In genomic region chr9:100499460-100499859, GRCh38 we compare ENCODE assay signal across 28 cellular contexts. TPM values are rescaled to one million over a fixed set of nuclear protein-coding genes. Genes with fewer than 3 reads are reported as not detected.
"Had no signal": no experiment of that assay in that cellular context is flagged by ENCODE, and none has a peak within 500 bp of the region (broad histone marks: within the 10 kb centered on the region; RNA-seq: fewer than 3 reads in every experiment).

No MANE protein-coding gene starts in this region.

- ATAC-seq: foreskin keratinocyte; gastroesophageal sphincter; heart right ventricle; left cardiac atrium; left lung; naive thymus-derived CD4-positive, alpha-beta T cell; right lobe of liver; stimulated activated effector memory CD8-positive, alpha-beta T cell treated with anti-CD3 and anti-CD28 coated beads, Interleukin-12 subunit alpha, Interleukin-12 subunit beta, amount 100 ng/mL, for 72 hours had no signal

- H2AFZ ChIP-seq: neural progenitor cell, parathyroid adenoma had no signal

- H3K9ac ChIP-seq: neural progenitor cell, parathyroid adenoma had no signal

- H3K4me3 ChIP-seq: esophagus muscularis mucosa, gastroesophageal sphincter, heart right ventricle, left lung, neural progenitor cell, right lobe of liver, stomach, thyroid gland, vagina had no signal

- H3K79me2 ChIP-seq: parathyroid adenoma had no signal

- H3K4me2 ChIP-seq: neural progenitor cell had no signal

- H3K9me3 ChIP-seq: esophagus muscularis mucosa, gastroesophageal sphincter, left lung, right lobe of liver, stomach, thyroid gland, vagina had no signal

- H3K36me3 ChIP-seq: esophagus muscularis mucosa, gastroesophageal sphincter, heart right ventricle, left lung, right lobe of liver, stomach, thyroid gland, vagina had no signal

- DNase-seq: dermis blood vessel endothelial cell; effector memory CD4-positive, alpha-beta T cell; foreskin keratinocyte; glutamatergic neuron; heart right ventricle; hippocampal formation; left cardiac atrium; left lung; mesenchymal stem cell; naive thymus-derived CD4-positive, alpha-beta T cell; right lobe of liver; small intestine; stimulated activated CD4-positive, alpha-beta T cell treated with anti-CD3 and anti-CD28 coated beads, Interleukin-15, amount 100 ng/mL, for 24 hours; stimulated activated CD4-positive, alpha-beta T cell treated with anti-CD3 and anti-CD28 coated beads, Interleukin-2, amount 100 ng/mL, for 48 hours; stimulated activated naive CD4-positive, alpha-beta T cell treated with Interleukin-2 at 50 U/mL for 16 hours; stomach; thyroid gland; trophoblast cell had no signal

- FAIRE-seq: endothelial cell of umbilical vein, islet of Langerhans, small intestine had no signal

- H3K27ac ChIP-seq: esophagus muscularis mucosa, foreskin keratinocyte, gastroesophageal sphincter, heart right ventricle, left lung, neural progenitor cell, parathyroid adenoma, right lobe of liver, stomach, thyroid gland, vagina had no signal

- H3K4me1 ChIP-seq: esophagus muscularis mucosa, gastroesophageal sphincter, heart right ventricle, left lung, parathyroid adenoma, right lobe of liver, stomach, thyroid gland, vagina had no signal

- H3K27me3 ChIP-seq: esophagus muscularis mucosa, foreskin keratinocyte, gastroesophageal sphincter, heart right ventricle, left lung, neural progenitor cell, right lobe of liver, stomach, thyroid gland, vagina had no signal

RNA-seq across cellular contexts. Expression of gene TMEFF1, which starts 26.5 kb away (rescaled TPM):
- total RNA-seq: lower leg skin, ureter, vagina had no signal
- polyA plus RNA-seq: naive thymus-derived CD4-positive, alpha-beta T cell had no signal
